2 cellular contexts compared by ENCODE assay signal in genomic region chr4:28391877-28392276, GRCh38.
TF ChIP-seq lines count a peak whose summit lies in the region.

No MANE protein-coding gene starts in this region.

TF ChIP-seq in IMR-90, 13 proteins besides CTCF, POLR2A, EP300 and RAD21:
- no peak for TF ChIP-seq SMC3 (IDR thresholded peaks at IDR 0.05; ENCODE audit: low read depth, low read length)
- no peak for TF ChIP-seq CHD1 (IDR thresholded peaks at IDR 0.05; ENCODE audit: low read depth, low read length)
- no peak for TF ChIP-seq MAFK (IDR thresholded peaks at IDR 0.05; ENCODE audit: low read depth, low read length)
TF ChIP-seq in IMR-90: peak in this region for 0.

TF ChIP-seq in neural cell, 6 proteins besides CTCF, POLR2A, EP300 and RAD21:
- TF ChIP-seq TAF1 (IDR thresholded peaks at IDR 0.05; ENCODE audit: low read depth) (no peak), POLR2AphosphoS5 (IDR thresholded peaks at IDR 0.05) (no peak), MXI1 (conservative IDR thresholded peaks at IDR 0.05; ENCODE audit: poor library complexity, severe bottlenecking) (no peak), SMC3 (conservative IDR thresholded peaks at IDR 0.05; ENCODE audit: poor library complexity) (no peak)
